In genomic region chr3:152205097-152205593, GRCh38 we compare ENCODE assay signal across 9 cellular contexts.
DNase-seq lines count a peak whose midpoint lies in the region; ATAC-seq and TF ChIP-seq lines count a peak whose summit lies in the region.
"Had no signal": no experiment of that assay in that cellular context is flagged by ENCODE, and none has a peak within 500 bp of the region (broad histone marks: within the 10 kb centered on the region; RNA-seq: fewer than 3 reads in every experiment).

No MANE protein-coding gene starts in this region.

- H3K36me3 Mint-ChIP-seq in activated naive CD4-positive, alpha-beta T cell treated with anti-CD3 and anti-CD28 coated beads, Interleukin-2, amount 10 ng/mL, durations not matched to agents 7 days and 5 days, result peaks cover 14% of the 10 kb centered on the region

- CTCF ChIA-PET in activated naive CD4-positive, alpha-beta T cell treated with anti-CD3 and anti-CD28 coated beads, Interleukin-2, amount 10 ng/mL, durations not matched to agents 7 days and 5 days (lab: Charles Lee), result interaction anchor here (0.8 to 2.2 kb wide), 4 partner anchors 12 to 41 kb away, joined by 3 to 10 read pairs (median 4); no protein-coding TSS in a partner anchor

- no peaks in the 10 kb centered on the region for H3K27me3 Mint-ChIP-seq in activated naive CD4-positive, alpha-beta T cell treated with anti-CD3 and anti-CD28 coated beads, Interleukin-2, amount 10 ng/mL, durations not matched to agents 7 days and 5 days

- H3K4me3 ChIP-seq in coronary artery, result peak overlapping the region; percentile 60

- no peak for TF ChIP-seq CTCF in coronary artery (IDR thresholded peaks at IDR 0.05)

- peaks cover 6% of the 10 kb centered on the region for H3K9me3 Mint-ChIP-seq in activated naive CD4-positive, alpha-beta T cell treated with anti-CD3 and anti-CD28 coated beads, Interleukin-2, amount 10 ng/mL, durations not matched to agents 7 days and 5 days

- H3K4me3 Mint-ChIP-seq in activated naive CD4-positive, alpha-beta T cell treated with anti-CD3 and anti-CD28 coated beads, Interleukin-2, amount 10 ng/mL, durations not matched to agents 7 days and 5 days, result peak overlapping the region; percentile 91

- DNase-seq in activated naive CD4-positive, alpha-beta T cell treated with anti-CD3 and anti-CD28 coated beads, Interleukin-2, amount 10 ng/mL, durations not matched to agents 7 days and 5 days, result no peak
- DNase-seq in activated naive CD4-positive, alpha-beta T cell treated with anti-CD3 and anti-CD28 coated beads, Interleukin-2, amount 50 U/mL, for 16 hours, result no peak
- DNase-seq in KG1 (lab: John Stamatoyannopoulos, UW) (peak; percentile 74), coronary artery (ENCODE audit: low spot score) (no peak), A172 (ENCODE audit: low spot score) (no peak), NCI-H146 (lab: John Stamatoyannopoulos, UW) (no peak)

- H3K27ac ChIP-seq in coronary artery (peak overlapping the region; percentile 88), temporal lobe (ENCODE audit: low read depth, low read length) (peak overlapping the region; percentile 25)
- H3K27ac ChIP-seq: C4-2B had no signal

- peaks cover 67% of the 10 kb centered on the region for H3K4me1 Mint-ChIP-seq in activated naive CD4-positive, alpha-beta T cell treated with anti-CD3 and anti-CD28 coated beads, Interleukin-2, amount 10 ng/mL, durations not matched to agents 7 days and 5 days

- H3K27ac Mint-ChIP-seq in activated naive CD4-positive, alpha-beta T cell treated with anti-CD3 and anti-CD28 coated beads, Interleukin-2, amount 10 ng/mL, durations not matched to agents 7 days and 5 days, result peak overlapping the region; percentile 96

- no peak for ATAC-seq in HG02970 (IDR thresholded peaks at IDR 0.05; ENCODE audit: low FRiP score, unreplicated experiment)
